8 cellular contexts compared by ENCODE assay signal in the genomic region with DNA sequence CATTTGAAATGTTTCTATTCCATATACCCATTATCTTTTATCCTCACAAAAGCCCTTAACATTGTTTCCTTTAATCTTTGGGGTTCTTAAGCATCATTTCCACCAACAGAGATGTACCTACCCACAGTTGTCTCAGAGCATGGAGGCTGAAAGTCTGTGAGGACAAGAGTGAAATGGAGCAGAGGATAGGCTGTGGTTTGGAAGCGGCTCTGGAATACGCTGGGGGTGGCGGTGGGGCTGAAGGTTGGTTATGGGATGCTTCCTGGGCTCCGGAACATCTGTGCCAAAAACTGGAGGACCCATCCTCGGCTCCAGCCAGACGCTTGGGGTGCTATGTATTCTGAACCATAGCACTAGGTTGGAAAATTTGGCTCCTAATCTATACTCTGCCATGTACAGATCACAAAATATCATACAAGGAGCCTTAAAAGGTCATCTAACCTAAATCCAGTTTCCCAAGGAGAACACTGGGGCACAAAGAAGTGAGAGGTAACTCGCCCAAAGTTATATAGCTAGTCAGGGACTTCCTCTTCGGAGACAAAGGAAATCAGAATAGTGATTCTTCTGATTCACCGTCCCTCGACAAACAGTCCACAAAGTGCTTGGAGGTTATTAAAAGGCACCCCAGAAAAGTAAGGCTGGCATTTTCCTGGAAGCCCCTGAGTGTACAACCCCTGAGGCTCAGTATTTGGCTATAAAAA. TPM values are rescaled to one million over a fixed set of nuclear protein-coding genes. Genes with fewer than 3 reads are reported as not detected.
DNase-seq lines count a peak whose midpoint lies in the region; FAIRE-seq and TF ChIP-seq lines count a peak whose summit lies in the region.

No MANE protein-coding gene starts in this region.

- TF ChIP-seq CTCF in GM12865 (IDR thresholded peaks at IDR 0.05; ENCODE audit: insufficient read depth, low read depth, low read length, missing control alignments) (no peak), fibroblast of pulmonary artery (IDR thresholded peaks at IDR 0.05; ENCODE audit: low read length, missing control alignments) (no peak), sigmoid colon (IDR thresholded peaks at IDR 0.05) (no peak), D721Med (IDR thresholded peaks at IDR 0.05; ENCODE audit: insufficient read depth, missing control alignments) (no peak)

- TF ChIP-seq POLR2A in sigmoid colon (IDR thresholded peaks at IDR 0.05), result no peak
- TF ChIP-seq POLR2A in erythroblast (IDR thresholded peaks at IDR 0.05; ENCODE audit: low read length), result no peak

- FAIRE-seq in D721Med (lab: Jason Lieb, UNC), result no peak

- TF ChIP-seq EP300 in sigmoid colon (IDR thresholded peaks at IDR 0.05), result no peak

- H3K4me3 ChIP-seq in GM12865 (ENCODE audit: low read depth, low read length), result peak overlapping the region; percentile 89
- H3K4me3 ChIP-seq in SK-N-MC, result peak overlapping the region; percentile 96
- peak overlapping the region; percentile 82 for H3K4me3 ChIP-seq in fibroblast of pulmonary artery (replicated peaks; ENCODE audit: low read depth, low read length)
- peak overlapping the region; percentile 52 to 94 (median 66) for H3K4me3 ChIP-seq in sigmoid colon

- no peaks in the 10 kb centered on the region for H3K9me3 ChIP-seq in SK-N-MC (ENCODE audit: low read depth, low read length)
- H3K9me3 ChIP-seq in sigmoid colon, result no peaks in the 10 kb centered on the region

- H3K36me3 ChIP-seq in SK-N-MC (ENCODE audit: insufficient read depth, low read length), result no peaks in the 10 kb centered on the region
- H3K36me3 ChIP-seq in sigmoid colon, result peaks cover 0 to 21% (median 0%) of the 10 kb centered on the region in 4 donors

- DNase-seq in GM12865 (ENCODE audit: low read depth) (no peak), SK-N-MC (ENCODE audit: low read depth, low spot score) (no peak), fibroblast of pulmonary artery (ENCODE audit: low read depth) (no peak), sigmoid colon (no peak), D721Med (ENCODE audit: insufficient read length, low spot score) (no peak), erythroblast (lab: John Stamatoyannopoulos, UW) (no peak), NCI-H2107 (lab: John Stamatoyannopoulos, UW) (no peak), dermis blood vessel endothelial cell (no peak)

- peak overlapping the region; percentile 85 for H3K9ac ChIP-seq in SK-N-MC (ENCODE audit: insufficient read length)

- H3K27ac ChIP-seq in SK-N-MC, result no peak overlapping the region; the same call in 1 of the 2 replicates
- H3K27ac ChIP-seq in sigmoid colon, result peak overlapping the region; percentile 92 to 100 (median 100)

- no peaks in the 10 kb centered on the region for H3K27me3 ChIP-seq in sigmoid colon

- 51 to 65% methylated on average over 10 of the region's 10 CpGs for WGBS in sigmoid colon, 2 donors

- H3K4me1 ChIP-seq in sigmoid colon, result peaks cover 0 to 25% (median 21%) of the 10 kb centered on the region in 4 donors

- intact Hi-C loops in sigmoid colon (cut with DNase I), result loop anchor here (1.0 to 10.0 kb wide), 5 partner anchors 15 to 845 kb away; partner anchors contain the start of genes ACIN1, C14orf119, EMC9 and PRMT5

RNA-seq across cellular contexts. Expression of gene PPP1R3E, which starts 2.5 kb away (rescaled TPM):
- total RNA-seq in sigmoid colon, result 10 to 100 TPM in 1 of 4 donors, 1 to 10 TPM in 3; 4.5 to 10.7 (median 8.9) TPM
- 10 to 100 TPM in 1 of 3 donors, 1 to 10 TPM in 2; 2.5 to 12.9 (median 3.6) TPM for polyA plus RNA-seq in sigmoid colon
- 1.7 and 2.6 TPM in 2 replicates for total RNA-seq in dermis blood vessel endothelial cell

RNA-seq across cellular contexts. Expression of gene BCL2L2, which starts 6.5 kb away (rescaled TPM):
- total RNA-seq in sigmoid colon (100 to 1,000 TPM in 2 of 4 donors, 10 to 100 TPM in 2; 75.9 to 118 (median 101) TPM), dermis blood vessel endothelial cell (10.4 and 13.5 TPM in 2 replicates)
- 10 to 100 TPM; 57.0 to 63.3 (median 61.9) TPM for polyA plus RNA-seq in sigmoid colon

RNA-seq across cellular contexts. Expression of gene HOMEZ, which starts 14.2 kb away (rescaled TPM):
- total RNA-seq in sigmoid colon (10 to 100 TPM in 1 of 4 donors, 1 to 10 TPM in 3; 5.4 to 10.5 (median 6.1) TPM), dermis blood vessel endothelial cell (6.5 and 7.2 TPM in 2 replicates)
- 10 to 100 TPM in 1 of 3 donors, 1 to 10 TPM in 2; 6.0 to 12.0 (median 6.5) TPM for polyA plus RNA-seq in sigmoid colon

RNA-seq across cellular contexts. Expression of gene PABPN1, which starts 21.1 kb away (rescaled TPM):
- total RNA-seq in sigmoid colon, result 10 to 100 TPM; 38.3 to 71.5 (median 48.3) TPM
- polyA plus RNA-seq in sigmoid colon, result 100 to 1,000 TPM in 1 of 3 donors, 10 to 100 TPM in 2; 69.1 to 137 (median 76.3) TPM
- 71.5 and 93.9 TPM in 2 replicates for total RNA-seq in dermis blood vessel endothelial cell

RNA-seq across cellular contexts. Expression of gene SLC22A17, which starts 52.6 kb away (rescaled TPM):
- total RNA-seq in sigmoid colon (10 to 100 TPM; 18.1 to 38.8 (median 26.3) TPM), dermis blood vessel endothelial cell (0.84 and 3.7 TPM in 2 replicates)
- polyA plus RNA-seq in sigmoid colon, result 10 to 100 TPM in 1 of 3 donors, under 1 TPM in 2; 0.60 to 10.6 (median 0.92) TPM
